In the genomic region with DNA sequence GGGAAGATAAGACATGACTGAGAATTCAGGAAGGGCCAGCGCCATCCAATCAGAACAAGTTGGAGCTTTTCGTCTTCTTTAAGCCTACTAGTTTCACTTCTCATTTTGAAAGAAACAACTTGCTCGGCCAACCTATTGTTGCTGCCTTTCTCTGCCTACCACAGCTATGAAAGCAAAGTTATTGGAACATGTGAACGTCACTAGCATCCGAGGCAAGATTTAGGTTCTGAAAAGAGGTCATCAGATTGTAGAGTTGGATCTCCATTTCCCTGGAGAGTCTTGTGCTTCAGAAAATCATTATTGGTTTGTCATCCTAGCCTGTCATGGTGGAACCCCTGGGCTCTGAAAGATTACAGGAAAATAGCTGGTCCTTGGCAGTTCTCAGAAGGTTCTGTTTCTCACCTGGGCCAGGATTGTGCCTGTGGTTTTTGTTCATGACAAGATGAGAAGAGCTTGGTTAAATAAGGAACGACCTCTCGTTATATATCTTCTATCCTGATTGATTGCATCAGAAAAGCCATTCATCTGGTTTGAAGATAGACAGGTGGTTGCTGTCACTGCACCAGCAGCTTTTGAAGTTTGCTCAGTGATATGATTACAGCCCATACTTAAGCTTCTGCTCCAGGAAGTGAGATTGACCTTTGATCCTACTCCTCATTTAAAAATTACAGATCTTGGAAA, we compare ENCODE assay signal across 9 cellular contexts. TPM values are rescaled to one million over a fixed set of nuclear protein-coding genes. Genes with fewer than 3 reads are reported as not detected.
DNase-seq lines count a peak whose midpoint lies in the region; ATAC-seq lines count a peak whose summit lies in the region.
"Had no signal": no experiment of that assay in that cellular context is flagged by ENCODE, and none has a peak within 500 bp of the region (broad histone marks: within the 10 kb centered on the region; RNA-seq: fewer than 3 reads in every experiment).

No MANE protein-coding gene starts in this region.

- intact Hi-C loops in left colon (cut with DNase I, micrococcal nuclease): no loop called here

- ATAC-seq in GM18873 (IDR thresholded peaks at IDR 0.05; ENCODE audit: low FRiP score, unreplicated experiment): peak; percentile 44
- peak; percentile 48 for ATAC-seq in GM21825 (IDR thresholded peaks at IDR 0.05; ENCODE audit: unreplicated experiment)
- peak; percentile 97 for ATAC-seq in left colon

- DNase-seq in M059J (ENCODE audit: low read depth) (peak; percentile 82), left colon (no peak), UCSD-AML1 (lab: John Stamatoyannopoulos, UW; ENCODE audit: unreplicated experiment) (no peak), DMS79 treated with DMSO at 0.1 percent for 48 hours (lab: John Stamatoyannopoulos, UW) (no peak), DMS 273 (lab: John Stamatoyannopoulos, UW; ENCODE audit: unreplicated experiment) (no peak), GDM1 (lab: John Stamatoyannopoulos, UW) (no peak)
- DNase-seq: mesendoderm had no signal

RNA-seq across cellular contexts. Expression of a gene that starts 25.3 kb away (rescaled TPM):
- total RNA-seq in M059J (2014; rRNA removed; shearing (Covaris generic)): 51.0 and 61.5 TPM in 2 replicates
- 1 to 10 TPM; 4.1 to 7.1 TPM for total RNA-seq in left colon

Comparison
In these comparisons a context has a peak if more than half of its experiments do, and no peak if none do; other contexts are left out.
1. ATAC-seq: peak in every context shown above with its lines; median percentile 97 in left colon; 48 in GM21825; 44 in GM18873.